8 cellular contexts compared by ENCODE assay signal in the genomic region with DNA sequence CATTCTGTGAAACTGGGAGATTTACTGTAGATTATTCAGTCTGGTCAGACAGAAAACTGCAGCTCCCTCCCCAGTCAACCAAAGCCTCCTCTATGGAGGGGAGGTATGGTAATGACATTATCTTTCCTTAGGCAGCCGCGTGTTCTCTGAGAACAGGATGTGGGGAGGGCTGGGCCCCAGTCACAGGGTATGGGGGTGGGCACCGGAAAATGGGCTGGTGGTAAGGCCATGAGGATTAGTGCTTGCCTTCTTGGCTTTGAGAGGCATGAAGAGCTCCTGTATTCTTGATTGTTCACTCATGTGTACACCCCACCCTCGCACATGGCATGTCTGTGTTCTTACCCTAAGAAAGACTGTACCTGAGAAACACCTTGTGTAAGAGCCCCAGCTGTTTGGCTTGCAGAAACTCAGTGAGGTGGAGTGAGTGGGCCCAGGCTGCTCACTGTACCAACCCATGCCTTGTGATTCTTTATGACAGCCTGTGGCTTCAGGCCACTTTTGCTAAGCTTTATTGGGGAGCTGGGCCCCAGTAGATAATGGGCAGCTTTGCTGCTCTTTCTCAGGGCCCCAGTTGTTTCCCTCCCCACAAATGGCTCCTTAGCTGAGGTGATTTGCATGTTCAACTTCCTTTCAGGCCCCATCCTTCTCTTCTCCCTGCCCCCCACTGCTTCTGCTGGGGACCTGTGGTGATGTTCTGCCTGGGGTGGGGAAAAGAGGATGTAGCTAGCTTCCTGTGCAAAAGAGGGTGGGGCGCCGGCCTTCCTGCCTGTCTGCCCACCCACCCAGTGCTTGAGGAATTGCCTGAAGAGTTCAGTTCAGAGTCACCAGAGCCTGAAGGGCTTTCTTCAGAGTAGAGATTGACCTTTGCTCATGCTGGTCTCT. TPM values are rescaled to one million over a fixed set of nuclear protein-coding genes. Genes with fewer than 3 reads are reported as not detected.
DNase-seq lines count a peak whose midpoint lies in the region; ATAC-seq, FAIRE-seq and TF ChIP-seq lines count a peak whose summit lies in the region.

No MANE protein-coding gene starts in this region.

- FAIRE-seq in HTR-8/SVneo (lab: Jason Lieb, UNC), result no peak

- H3K27ac Mint-ChIP-seq in activated CD4-positive, alpha-beta memory T cell treated with anti-CD3 and anti-CD28 coated beads for 36 hours, result peak overlapping the region; percentile 91

- H3K4me3 Mint-ChIP-seq in activated CD4-positive, alpha-beta memory T cell treated with anti-CD3 and anti-CD28 coated beads for 36 hours, result peak overlapping the region; percentile 46

- CTCF ChIA-PET in activated CD4-positive, alpha-beta memory T cell treated with anti-CD3 and anti-CD28 coated beads for 36 hours (lab: Charles Lee), result interaction anchor here (0.6 to 3.1 kb wide), 10 partner anchors 8 to 288 kb away, joined by 3 to 14 read pairs (median 3); no protein-coding TSS in a partner anchor

- peaks cover 86% of the 10 kb centered on the region for H3K79me2 ChIP-seq in Loucy (ENCODE audit: insufficient read depth, low read length)

- no peaks in the 10 kb centered on the region for H3K27me3 ChIP-seq in Loucy (ENCODE audit: insufficient read depth, low read length, poor library complexity, severe bottlenecking)
- H3K27me3 ChIP-seq in rectal smooth muscle tissue (ENCODE audit: control insufficient read depth, insufficient read depth, low read length), result no peaks in the 10 kb centered on the region

- H3F3A ChIP-seq in Loucy (ENCODE audit: low read depth), result peaks cover 20% of the 10 kb centered on the region

- H3K9me2 ChIP-seq in Loucy (replicated peaks; ENCODE audit: low read depth, low read length), result no peaks in the 10 kb centered on the region

- H3K4me2 ChIP-seq in Loucy (ENCODE audit: low read depth, low read length, poor library complexity, severe bottlenecking), result peak overlapping the region; percentile 98

- H3K9me3 ChIP-seq in Loucy (ENCODE audit: insufficient read depth, low read depth, low read length), result no peaks in the 10 kb centered on the region

- intact Hi-C loops in activated CD4-positive, alpha-beta memory T cell treated with anti-CD3 and anti-CD28 coated beads for 36 hours (cut with micrococcal nuclease), result loop anchor here (1.0 to 5.0 kb wide), 6 partner anchors 8 to 103 kb away; no protein-coding TSS in a partner anchor

- H3K4me3 ChIP-seq in Loucy (ENCODE audit: low read length, poor library complexity, severe bottlenecking) (peak overlapping the region; percentile 75), rectal smooth muscle tissue (ENCODE audit: low read length) (no peak overlapping the region)

- peak; percentile 54 for ATAC-seq in GM21737 (IDR thresholded peaks at IDR 0.05; ENCODE audit: unreplicated experiment)

- H3K9me3 Mint-ChIP-seq in activated CD4-positive, alpha-beta memory T cell treated with anti-CD3 and anti-CD28 coated beads for 36 hours, result no peaks in the 10 kb centered on the region

- peaks cover 57% of the 10 kb centered on the region for H4K20me1 ChIP-seq in Loucy (ENCODE audit: insufficient read depth, low read length, poor library complexity, severe bottlenecking)

- no peak overlapping the region for H2AFZ ChIP-seq in Loucy (ENCODE audit: low read length)

- peak overlapping the region; percentile 85 for H3K9ac ChIP-seq in Loucy (ENCODE audit: low read depth, low read length, poor library complexity, severe bottlenecking)
- no peak overlapping the region for H3K9ac ChIP-seq in rectal smooth muscle tissue (ENCODE audit: low read length)

- H3K36me3 Mint-ChIP-seq in activated CD4-positive, alpha-beta memory T cell treated with anti-CD3 and anti-CD28 coated beads for 36 hours, result peaks cover 22% of the 10 kb centered on the region

- no peaks in the 10 kb centered on the region for H3K27me3 Mint-ChIP-seq in activated CD4-positive, alpha-beta memory T cell treated with anti-CD3 and anti-CD28 coated beads for 36 hours

- peaks cover 90% of the 10 kb centered on the region for H3K4me1 Mint-ChIP-seq in activated CD4-positive, alpha-beta memory T cell treated with anti-CD3 and anti-CD28 coated beads for 36 hours (ENCODE audit: low read depth)

- no peak for TF ChIP-seq CTCF in Loucy (conservative IDR thresholded peaks at IDR 0.05; ENCODE audit: low read length)

- peaks cover 74% of the 10 kb centered on the region for H3K4me1 ChIP-seq in Loucy (ENCODE audit: insufficient read depth, low read length, poor library complexity, severe bottlenecking)
- H3K4me1 ChIP-seq in rectal smooth muscle tissue (ENCODE audit: control insufficient read depth, insufficient read depth, low read length), result peaks cover 8% of the 10 kb centered on the region

- POLR2A ChIA-PET in activated CD4-positive, alpha-beta memory T cell treated with anti-CD3 and anti-CD28 coated beads for 36 hours (lab: Charles Lee), result interaction anchor here (0.6 to 3.1 kb wide), 10 partner anchors 8 to 90 kb away, joined by 3 to 25 read pairs (median 5); a partner anchor contains a TSS

- H3K36me3 ChIP-seq in Loucy (ENCODE audit: insufficient read depth, low read length) (peaks cover 25% of the 10 kb centered on the region; the same call in 1 of the 2 replicates), rectal smooth muscle tissue (ENCODE audit: control insufficient read depth, insufficient read depth, low read length) (no peaks in the 10 kb centered on the region)

- DNase-seq in EH (ENCODE audit: low read depth) (peak; percentile 39), epithelial cell of prostate (ENCODE audit: low read depth, low spot score) (no peak), HTR-8/SVneo (ENCODE audit: insufficient read length, low spot score) (no peak), NCI-H128 (lab: John Stamatoyannopoulos, UW; ENCODE audit: unreplicated experiment) (no peak)
- peak; percentile 85 for DNase-seq in activated CD4-positive, alpha-beta memory T cell treated with anti-CD3 and anti-CD28 coated beads for 36 hours

- H3K27ac ChIP-seq in epithelial cell of prostate, result peak overlapping the region; percentile 45
- peak overlapping the region; percentile 25 for H3K27ac ChIP-seq in rectal smooth muscle tissue (ENCODE audit: low read depth, low read length)

RNA-seq across cellular contexts. Expression of a gene that starts 30.7 kb away (rescaled TPM):
- 100 to 1,000 TPM; 494 to 502 TPM for total RNA-seq in activated CD4-positive, alpha-beta memory T cell treated with anti-CD3 and anti-CD28 coated beads for 36 hours

Comparison
In these comparisons a context has a peak if more than half of its experiments do, and no peak if none do; other contexts are left out.
1. DNase-seq: peak in EH (single experiment) and activated CD4-positive, alpha-beta memory T cell treated with anti-CD3 and anti-CD28 coated beads for 36 hours (single experiment); none in epithelial cell of prostate (single experiment), HTR-8/SVneo (single experiment) and NCI-H128 (single experiment).